In the genomic region with DNA sequence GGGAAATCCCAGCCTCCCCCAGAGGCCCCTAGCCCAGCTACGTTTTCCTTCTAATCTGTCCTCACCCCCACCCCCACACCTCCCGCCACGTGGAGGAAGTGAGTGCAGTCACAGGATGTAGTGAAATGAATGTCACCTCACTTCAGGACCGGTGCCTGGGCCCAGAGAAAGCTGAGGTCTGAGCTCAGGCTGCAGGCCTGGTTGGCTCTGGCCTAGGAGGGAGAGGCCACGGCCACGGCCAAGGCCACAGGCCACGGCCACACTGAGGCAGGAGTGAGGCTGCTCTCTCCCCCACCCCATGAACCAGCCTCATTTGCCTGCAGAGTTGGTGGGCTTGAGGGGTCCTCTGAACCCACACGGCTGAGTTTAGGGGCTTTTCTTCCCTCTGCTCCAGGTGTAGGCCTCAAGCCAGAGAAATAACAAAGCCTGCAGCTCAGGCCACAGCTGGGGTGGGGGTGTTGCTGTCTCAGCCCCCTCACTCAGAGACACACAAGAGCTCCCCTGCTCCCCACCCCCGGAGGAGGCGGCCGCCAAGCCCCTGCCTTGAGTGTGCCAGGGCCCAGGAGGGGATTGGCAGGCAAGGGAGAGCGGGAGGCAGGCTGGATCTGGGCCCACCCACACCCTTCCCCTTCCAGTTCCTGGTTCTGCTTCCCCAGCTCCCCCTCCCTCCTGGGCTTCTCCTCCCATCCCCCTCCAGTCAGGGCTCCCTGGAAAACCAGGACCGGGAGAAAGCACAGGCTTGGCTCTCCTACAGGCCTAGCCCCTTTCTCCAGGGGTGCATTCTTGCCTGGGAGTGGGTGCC, we compare ENCODE assay signal across 8 cellular contexts. TPM values are rescaled to one million over a fixed set of nuclear protein-coding genes. Genes with fewer than 3 reads are reported as not detected.
DNase-seq lines count a peak whose midpoint lies in the region; ATAC-seq, FAIRE-seq and TF ChIP-seq lines count a peak whose summit lies in the region.

No MANE protein-coding gene starts in this region.

- TF ChIP-seq CTCF in heart right ventricle (IDR thresholded peaks at IDR 0.05) (no peak), osteocyte (IDR thresholded peaks at IDR 0.05) (no peak)

- H3K4me1 ChIP-seq in heart right ventricle (peaks cover 24 to 86% (median 68%) of the 10 kb centered on the region in 9 donors), small intestine (ENCODE audit: control insufficient read depth in 2 of 2, insufficient read depth in 1 of 2, low read depth in 1 of 2, low read length in 1 of 2) (peaks cover 0 to 11% of the 10 kb centered on the region in 2 donors)

- no peaks in the 10 kb centered on the region for H3K9me3 Mint-ChIP-seq in activated T-cell treated with anti-CD3 and anti-CD28 coated beads, Interleukin-2, amount 50 U/mL, for 72 hours
- H3K9me3 Mint-ChIP-seq in osteocyte (ENCODE audit: unreplicated experiment) = no peaks in the 10 kb centered on the region

- ATAC-seq in GM18505 (IDR thresholded peaks at IDR 0.05; ENCODE audit: unreplicated experiment) (peak; percentile 70), HG02840 (IDR thresholded peaks at IDR 0.05; ENCODE audit: low FRiP score, unreplicated experiment) (peak; percentile 59), heart right ventricle (peak; percentile 40 to 90 (median 77)), GM19324 (IDR thresholded peaks at IDR 0.05; ENCODE audit: low FRiP score, unreplicated experiment) (no peak)
- ATAC-seq in activated T-cell treated with anti-CD3 and anti-CD28 coated beads, Interleukin-2, amount 50 U/mL, for 72 hours (replicated peaks in 1 of 2) = peak; percentile 92 to 93

- no peak for FAIRE-seq in small intestine (lab: Jason Lieb, UNC)

- peak overlapping the region; percentile 96 for H3K27ac Mint-ChIP-seq in activated T-cell treated with anti-CD3 and anti-CD28 coated beads, Interleukin-2, amount 50 U/mL, for 72 hours
- H3K27ac Mint-ChIP-seq in osteocyte (ENCODE audit: unreplicated experiment) = no peak overlapping the region

- peaks cover 0 to 25% (median 0%) of the 10 kb centered on the region in 9 donors for H3K36me3 ChIP-seq in heart right ventricle
- peaks cover 0 to 4% of the 10 kb centered on the region in 2 donors for H3K36me3 ChIP-seq in small intestine (ENCODE audit: control insufficient read depth in 2 of 2, insufficient read depth in 2 of 2, low read length in 2 of 2)

- peak; percentile 71 for TF ChIP-seq POLR2A in GM18505 (IDR thresholded peaks at IDR 0.05; ENCODE audit: borderline replicate concordance, extremely low read depth, insufficient read depth, insufficient read length)

- DNase-seq in NCI-H69 (lab: John Stamatoyannopoulos, UW) = peak; percentile 83
- DNase-seq in activated T-cell treated with anti-CD3 and anti-CD28 coated beads, Interleukin-2, amount 50 U/mL, for 72 hours = peak; percentile 88 to 92
- DNase-seq in heart right ventricle = peak; percentile 77 to 88
- peak; percentile 33 for DNase-seq in small intestine
- no peak for DNase-seq in osteocyte (ENCODE audit: extremely low spot score, unreplicated experiment)

- peak overlapping the region; percentile 87 to 88 for H3K4me3 Mint-ChIP-seq in activated T-cell treated with anti-CD3 and anti-CD28 coated beads, Interleukin-2, amount 50 U/mL, for 72 hours
- H3K4me3 Mint-ChIP-seq in osteocyte (ENCODE audit: unreplicated experiment) = no peak overlapping the region

- H3K36me3 Mint-ChIP-seq in activated T-cell treated with anti-CD3 and anti-CD28 coated beads, Interleukin-2, amount 50 U/mL, for 72 hours (ENCODE audit: insufficient read depth in 2 of 2) = peaks cover 0 to 8% of the 10 kb centered on the region in 2 donors
- H3K36me3 Mint-ChIP-seq in osteocyte (ENCODE audit: unreplicated experiment) = no peaks in the 10 kb centered on the region

- intact Hi-C loops in heart right ventricle (cut with DNase I) = no loop called here

- H3K9me3 ChIP-seq in heart right ventricle (no peaks in the 10 kb centered on the region), small intestine (ENCODE audit: control insufficient read depth, low read depth) (no peaks in the 10 kb centered on the region)

- WGBS in heart right ventricle, 2 donors = 8 to 13% methylated on average over 13 of the region's 13 CpGs
- 31 to 71% (median 52%) methylated on average over 12 to 13 of the region's 13 CpGs for WGBS in small intestine, 3 donors

- peak overlapping the region in 2 of 10 donors; percentile 3 to 27 for H3K4me3 ChIP-seq in heart right ventricle
- no peak overlapping the region for H3K4me3 ChIP-seq in small intestine (ENCODE audit: low read depth in 1 of 2, low read length in 2 of 2)

- H3K27ac ChIP-seq in heart right ventricle (peak overlapping the region; percentile 22 to 91 (median 84)), small intestine (ENCODE audit: low read depth in 1 of 2, low read length in 1 of 2) (peak overlapping the region in 1 of 2 donors; percentile 36)

- no peaks in the 10 kb centered on the region for H3K27me3 ChIP-seq in heart right ventricle
- no peaks in the 10 kb centered on the region for H3K27me3 ChIP-seq in small intestine (ENCODE audit: control insufficient read depth in 2 of 2, insufficient read depth in 2 of 2, low read length in 2 of 2)

- H3K27me3 Mint-ChIP-seq in activated T-cell treated with anti-CD3 and anti-CD28 coated beads, Interleukin-2, amount 50 U/mL, for 72 hours (ENCODE audit: low read depth) = no peaks in the 10 kb centered on the region
- no peaks in the 10 kb centered on the region for H3K27me3 Mint-ChIP-seq in osteocyte (ENCODE audit: unreplicated experiment)

- peaks cover 76% of the 10 kb centered on the region for H3K4me1 Mint-ChIP-seq in activated T-cell treated with anti-CD3 and anti-CD28 coated beads, Interleukin-2, amount 50 U/mL, for 72 hours (ENCODE audit: low read depth)
- peaks cover 15% of the 10 kb centered on the region for H3K4me1 Mint-ChIP-seq in osteocyte (ENCODE audit: unreplicated experiment)

RNA-seq across cellular contexts. Expression of gene DNMT3A, which starts 27.0 kb away (rescaled TPM):
- total RNA-seq in activated T-cell treated with anti-CD3 and anti-CD28 coated beads, Interleukin-2, amount 50 U/mL, for 72 hours = 100 to 1,000 TPM in 1 of 2 donors, 10 to 100 TPM in 1; 90.2 to 108 TPM
- 10 to 100 TPM; 14.8 to 23.7 (median 19.4) TPM for total RNA-seq in heart right ventricle
- 10 to 100 TPM in 1 of 2 donors, 1 to 10 TPM in 1; 4.7 to 10.3 TPM for polyA plus RNA-seq in heart right ventricle
- polyA plus RNA-seq in small intestine = 10 to 100 TPM in 1 of 3 donors, 1 to 10 TPM in 2; 3.4 to 14.8 (median 4.6) TPM
- 80.2 and 85.2 TPM in 2 replicates for total RNA-seq in osteocyte
